In genomic region chr1:162912061-162912667, GRCh38 we compare ENCODE assay signal across 29 cellular contexts. TPM values are rescaled to one million over a fixed set of nuclear protein-coding genes. Genes with fewer than 3 reads are reported as not detected.
DNase-seq lines count a peak whose midpoint lies in the region; ATAC-seq and TF ChIP-seq lines count a peak whose summit lies in the region.
"Had no signal": no experiment of that assay in that cellular context is flagged by ENCODE, and none has a peak within 500 bp of the region (broad histone marks: within the 10 kb centered on the region; RNA-seq: fewer than 3 reads in every experiment).

No MANE protein-coding gene starts in this region.

- H4K8ac ChIP-seq in mesenchymal stem cell (ENCODE audit: low read length): no peak overlapping the region

- H2BK5ac ChIP-seq in mesenchymal stem cell (ENCODE audit: low read depth, low read length, poor library complexity, severe bottlenecking): no peak overlapping the region

- no peak overlapping the region for H3K14ac ChIP-seq in mesenchymal stem cell (ENCODE audit: low read length in 2 of 2)

- no peak overlapping the region for H2BK12ac ChIP-seq in mesenchymal stem cell (ENCODE audit: low read length in 2 of 2)

- H3K9ac ChIP-seq in mesenchymal stem cell (ENCODE audit: low read length): no peak overlapping the region

- no peak overlapping the region for H3K18ac ChIP-seq in mesenchymal stem cell (ENCODE audit: low read depth in 1 of 2, low read length in 2 of 2)

- H3K9me3 ChIP-seq in mesenchymal stem cell (ENCODE audit: control insufficient read depth, low read length): peaks cover 29% of the 10 kb centered on the region
- H3K9me3 ChIP-seq: prostate gland had no signal

- peak; percentile 22 for DNase-seq in DMS 273 (lab: John Stamatoyannopoulos, UW; ENCODE audit: unreplicated experiment)
- no peak for DNase-seq in DMS 273 treated with DMSO at 0.1 percent for 48 hours (lab: John Stamatoyannopoulos, UW)
- DNase-seq in ELR (ENCODE audit: low read depth): peak; percentile 17
- DNase-seq in mesenchymal stem cell: peak; percentile 21
- DNase-seq in GOT3 (lab: John Stamatoyannopoulos, UW): no peak
- DNase-seq: activated CD4-positive, alpha-beta T cell treated with anti-CD3 and anti-CD28 coated beads for 48 hours; activated CD8-positive, alpha-beta memory T cell treated with anti-CD3 and anti-CD28 coated beads for 24 hours; activated effector memory CD4-positive, alpha-beta T cell treated with Interleukin-2 at 50 U/mL for 16 hours; aorta; CD4-positive, alpha-beta T cell; DMS79; GF-D8; HFFc6; left lung; NCI-H1105; NCI-H187 treated with DMSO at 0.1 percent for 48 hours; NCI-H69; sigmoid colon; stimulated activated naive CD4-positive, alpha-beta T cell had no signal

- H3K23ac ChIP-seq in mesenchymal stem cell (ENCODE audit: low read length in 2 of 2): no peak overlapping the region

- TF ChIP-seq CTCF in VCaP (conservative IDR thresholded peaks at IDR 0.05): no peak

- 77% methylated on average over 1 of the region's 1 CpG for whole genome bisulfite sequencing in mesenchymal stem cell

- no peaks in the 10 kb centered on the region for H3K27me3 ChIP-seq in mesenchymal stem cell (ENCODE audit: control insufficient read depth in 1 of 2, insufficient read depth in 1 of 2, low read length in 2 of 2)
- H3K27me3 ChIP-seq: gastroesophageal sphincter, hepatocyte, left lung, sigmoid colon, suprapubic skin had no signal

- no peak overlapping the region for H2AK5ac ChIP-seq in mesenchymal stem cell (ENCODE audit: low read length, severe bottlenecking)

- H2AFZ ChIP-seq in mesenchymal stem cell (ENCODE audit: low read depth, low read length): no peak overlapping the region
- H2AFZ ChIP-seq: hepatocyte had no signal

- peak overlapping the region; percentile 82; the same call in 1 of the 2 replicates for H3K27ac ChIP-seq in VCaP
- no peak overlapping the region for H3K27ac ChIP-seq in mesenchymal stem cell (ENCODE audit: low read length, poor library complexity, severe bottlenecking)
- H3K27ac ChIP-seq: 22Rv1, gastroesophageal sphincter, HL-60, left lung, RWPE1, sigmoid colon, suprapubic skin had no signal

- no peaks in the 10 kb centered on the region for H3K36me3 ChIP-seq in mesenchymal stem cell (ENCODE audit: control insufficient read depth in 1 of 2, insufficient read depth in 2 of 2, low read depth in 1 of 2, low read length in 2 of 2)
- H3K36me3 ChIP-seq: gastroesophageal sphincter, left lung, prostate gland, sigmoid colon, suprapubic skin had no signal

- no peak overlapping the region for H3K4me2 ChIP-seq in mesenchymal stem cell (ENCODE audit: low read length, poor library complexity, severe bottlenecking)
- H3K4me2 ChIP-seq: hepatocyte had no signal

- H4K91ac ChIP-seq in mesenchymal stem cell (ENCODE audit: low read length): no peak overlapping the region

- no peak overlapping the region for H3K4ac ChIP-seq in mesenchymal stem cell (ENCODE audit: low read depth in 1 of 2, low read length in 2 of 2)

- no peaks in the 10 kb centered on the region for H3K79me1 ChIP-seq in mesenchymal stem cell (replicated peaks; ENCODE audit: low read length, poor library complexity, severe bottlenecking)

- no peak overlapping the region for H2BK15ac ChIP-seq in mesenchymal stem cell (ENCODE audit: low read depth, poor library complexity, severe bottlenecking)

- peak overlapping the region in 1 of 2 experiments; percentile 7 for H3K4me3 ChIP-seq in mesenchymal stem cell (ENCODE audit: insufficient read depth in 1 of 2, low read depth in 1 of 2, low read length in 2 of 2)
- H3K4me3 ChIP-seq: gastroesophageal sphincter, hepatocyte, left lung, prostate gland, sigmoid colon, suprapubic skin had no signal

- no peak overlapping the region for H2BK120ac ChIP-seq in mesenchymal stem cell (ENCODE audit: low read depth, low read length)

- H3K4me1 ChIP-seq in mesenchymal stem cell (ENCODE audit: control insufficient read depth, insufficient read depth, low read depth, low read length): peaks cover 1% of the 10 kb centered on the region
- H3K4me1 ChIP-seq: gastroesophageal sphincter, left lung, prostate gland, sigmoid colon, suprapubic skin had no signal

- ATAC-seq in GM19395 (IDR thresholded peaks at IDR 0.05; ENCODE audit: unreplicated experiment) (no peak), GM19328 (IDR thresholded peaks at IDR 0.05; ENCODE audit: unreplicated experiment) (no peak)
- ATAC-seq: gastroesophageal sphincter, left lung had no signal

RNA-seq across cellular contexts. Expression of gene CCDC190, which starts 51.2 kb away (rescaled TPM):
- polyA plus RNA-seq in mesenchymal stem cell (2013, experiment 1 of 2): not detected
- not detected for polyA plus RNA-seq in mesenchymal stem cell (2013, experiment 2 of 2)
- polyA plus RNA-seq: hepatocyte, sigmoid colon had no signal

Comparison
In these comparisons a context has a peak if more than half of its experiments do, and no peak if none do; other contexts are left out.
1. DNase-seq: peak in DMS 273 (single experiment), ELR (single experiment) and mesenchymal stem cell (single experiment); none in DMS 273 treated with DMSO at 0.1 percent for 48 hours (single experiment) and GOT3 (single experiment).